ENCODE assay signal across 8 cellular contexts in genomic region chr1:1908506-1908791, GRCh38. TPM values are rescaled to one million over a fixed set of nuclear protein-coding genes. Genes with fewer than 3 reads are reported as not detected.
DNase-seq lines count a peak whose midpoint lies in the region; ATAC-seq and TF ChIP-seq lines count a peak whose summit lies in the region.

No MANE protein-coding gene starts in this region.

- peak overlapping the region; percentile 71 for H3K9ac ChIP-seq in SK-N-SH

- TF ChIP-seq CTCF in AG04450 (IDR thresholded peaks at IDR 0.05; ENCODE audit: low read depth, low read length) (no peak), SK-N-SH (IDR thresholded peaks at IDR 0.05) (no peak), foreskin fibroblast (IDR thresholded peaks at IDR 0.05; ENCODE audit: low read depth, low read length) (no peak), gastrocnemius medialis (IDR thresholded peaks at IDR 0.05 in 4 of 5, conservative IDR thresholded peaks at IDR 0.05 in 1 of 5) (no peak)

- H3K27me3 ChIP-seq in AG04450 (ENCODE audit: control insufficient read depth, insufficient read depth, low read length) = no peaks in the 10 kb centered on the region
- no peaks in the 10 kb centered on the region for H3K27me3 ChIP-seq in SK-N-SH (ENCODE audit: insufficient read depth)
- no peaks in the 10 kb centered on the region for H3K27me3 ChIP-seq in gastrocnemius medialis

- TF ChIP-seq EP300 in SK-N-SH (IDR thresholded peaks at IDR 0.05; ENCODE audit: borderline replicate concordance in 1 of 2, low read depth in 1 of 2, low read length in 1 of 2) = no peak

- H3K4me3 ChIP-seq in AG04450 (ENCODE audit: low read depth, low read length) (peak overlapping the region; percentile 73), SK-N-SH (ENCODE audit: low read depth in 2 of 2, low read length in 1 of 2) (peak overlapping the region; percentile 60 to 64), foreskin fibroblast (ENCODE audit: low read depth in 1 of 2, low read length in 2 of 2) (peak overlapping the region; percentile 65 to 66), gastrocnemius medialis (peak overlapping the region; percentile 57 to 84 (median 71))

- POLR2A ChIA-PET in AG04450 (lab: Yijun Ruan, JAX) = interaction anchor here (0.8 to 1.2 kb wide), 6 partner anchors 17 to 214 kb away, joined by 3 to 8 read pairs (median 4); no protein-coding TSS in a partner anchor
- POLR2A ChIA-PET in SK-N-SH (lab: Yijun Ruan, JAX) = interaction anchor here (0.6 to 1.5 kb wide), 5 partner anchors 17 to 136 kb away, joined by 3 to 12 read pairs (median 3); no protein-coding TSS in a partner anchor

- no peaks in the 10 kb centered on the region for H3K9me2 ChIP-seq in SK-N-SH

- no peak for DNase-seq in AG04450 (ENCODE audit: low read depth, low spot score)
- DNase-seq in SK-N-SH = no peak
- no peak for DNase-seq in foreskin fibroblast
- DNase-seq in gastrocnemius medialis = no peak
- no peak for DNase-seq in NOMO-1 treated with dmso at 0.1 percent for 144 hours (lab: John Stamatoyannopoulos, UW; ENCODE audit: unreplicated experiment)

- in situ Hi-C loops in gastrocnemius medialis (cut with MboI; ENCODE audit: low sequenced_read_pairs in 4 of 4) = loop anchor here in 2 of 4 donors (10.0 kb wide), 2 partner anchors 64 to 144 kb away; no protein-coding TSS in a partner anchor

- intact Hi-C loops in gastrocnemius medialis (cut with DNase I; ENCODE audit: low total_unique reads) = loop anchor here (2.0 kb wide), 1 partner anchor 132 kb away; no protein-coding TSS in a partner anchor

- 7% methylated on average over 3 of the region's 21 CpGs for WGBS in SK-N-SH (ENCODE audit: low lambda C conversion rate)

- peak; percentile 19 for ATAC-seq in GM21786 (IDR thresholded peaks at IDR 0.05; ENCODE audit: unreplicated experiment)
- ATAC-seq in gastrocnemius medialis = peak; percentile 31 to 39
- ATAC-seq in GM18867 (IDR thresholded peaks at IDR 0.05; ENCODE audit: unreplicated experiment) = no peak
- ATAC-seq in HG02981 (IDR thresholded peaks at IDR 0.05; ENCODE audit: unreplicated experiment) = no peak

- no peak for TF ChIP-seq RAD21 in SK-N-SH (IDR thresholded peaks at IDR 0.05; ENCODE audit: low read length)

- H3K4me1 ChIP-seq in SK-N-SH (ENCODE audit: control insufficient read depth in 1 of 2, insufficient read depth in 2 of 2, low read depth in 1 of 2, low read length in 1 of 2) (peaks cover 0 to 20% of the 10 kb centered on the region in 2 experiments; a peak in 2 of 4 replicates), gastrocnemius medialis (peaks cover 8 to 18% of the 10 kb centered on the region in 2 donors)

- TF ChIP-seq POLR2A in gastrocnemius medialis (IDR thresholded peaks at IDR 0.05) = no peak

- peaks cover 6% of the 10 kb centered on the region for H3K79me2 ChIP-seq in SK-N-SH (ENCODE audit: insufficient read depth)

- no peaks in the 10 kb centered on the region for H3K36me3 ChIP-seq in SK-N-SH (replicated peaks in 1 of 2; ENCODE audit: control insufficient read depth in 1 of 2, insufficient read depth in 2 of 2, low read length in 1 of 2)
- no peaks in the 10 kb centered on the region for H3K36me3 ChIP-seq in gastrocnemius medialis

- no peak overlapping the region for H3K27ac ChIP-seq in AG04450 (ENCODE audit: low read depth, low read length)
- H3K27ac ChIP-seq in SK-N-SH (ENCODE audit: low read depth in 2 of 2, low read length in 1 of 2) = peak overlapping the region; percentile 32 to 47; a peak in 2 of 4 replicates
- peak overlapping the region; percentile 89 to 96 (median 92) for H3K27ac ChIP-seq in gastrocnemius medialis

- H3K9me3 ChIP-seq in AG04450 (ENCODE audit: control insufficient read depth, insufficient read depth, low read length) (peaks cover under 1% of the 10 kb centered on the region; the same call in 1 of the 2 replicates), SK-N-SH (no peaks in the 10 kb centered on the region), gastrocnemius medialis (no peaks in the 10 kb centered on the region)

- H3K4me2 ChIP-seq in SK-N-SH = peak overlapping the region; percentile 84

- CTCF ChIA-PET in AG04450 (lab: Charles Lee) (interaction anchor here (0.6 to 2.7 kb wide), 14 partner anchors 9 to 266 kb away, joined by 3 to 13 read pairs (median 4); no protein-coding TSS in a partner anchor), SK-N-SH (lab: Yijun Ruan, JAX) (interaction anchor here (0.6 to 6.2 kb wide), 30 partner anchors 9 to 294 kb away, joined by 3 to 54 read pairs (median 5); partner anchors contain the start of genes GNB1, NADK and TMEM52)

- peak overlapping the region; percentile 63; the same call in 1 of the 2 replicates for H2AFZ ChIP-seq in SK-N-SH (ENCODE audit: low read depth)

- peaks cover 10% of the 10 kb centered on the region for H3F3A ChIP-seq in SK-N-SH (replicated peaks; ENCODE audit: insufficient read depth)

- no peaks in the 10 kb centered on the region for H4K20me1 ChIP-seq in SK-N-SH (ENCODE audit: insufficient read depth)

TF ChIP-seq in SK-N-SH, 30 proteins besides CTCF, POLR2A, EP300 and RAD21:
- no peak for TF ChIP-seq USF1 (IDR thresholded peaks at IDR 0.05; ENCODE audit: borderline replicate concordance, low read depth)

RNA-seq across cellular contexts. Expression of gene CALML6, which starts 6.6 kb away (rescaled TPM):
- polyA plus RNA-seq in AG04450 (2011; rRNA removed) (0.21 TPM in 2 replicates), SK-N-SH (2012; rRNA removed) (0.87 and 1.3 TPM in 2 replicates)
- polyA minus RNA-seq in AG04450 (2011; rRNA and poly(A)+ RNA removed) = 0.30 TPM in 1 of 2 replicates, not detected in the other
- 0.03 TPM in 2 replicates for polyA plus RNA-seq in SK-N-SH (2012; cell fraction: cytosol; rRNA removed)
- 8.0 and 11.4 TPM in 2 replicates for polyA plus RNA-seq in SK-N-SH (2012; cell fraction: nucleus; rRNA removed)
- 1 to 10 TPM in 2 of 4 donors, not detected in 2; 4.8 to 7.0 TPM for total RNA-seq in gastrocnemius medialis

RNA-seq across cellular contexts. Expression of gene TMEM52, which starts 10.6 kb away (rescaled TPM):
- polyA plus RNA-seq in AG04450 (2011; rRNA removed) = 0.30 and 0.53 TPM in 2 replicates
- polyA minus RNA-seq in AG04450 (2011; rRNA and poly(A)+ RNA removed) = 0.23 and 0.48 TPM in 2 replicates
- 3.8 and 4.8 TPM in 2 replicates for polyA plus RNA-seq in SK-N-SH (2012; rRNA removed)
- 1.7 and 2.8 TPM in 2 replicates for polyA plus RNA-seq in SK-N-SH (2012; cell fraction: cytosol; rRNA removed)
- polyA plus RNA-seq in SK-N-SH (2012; cell fraction: nucleus; rRNA removed) = 8.9 and 11.6 TPM in 2 replicates
- 100 to 1,000 TPM in 1 of 4 donors, 10 to 100 TPM in 3; 43.3 to 155 (median 67.2) TPM for total RNA-seq in gastrocnemius medialis

RNA-seq across cellular contexts. Expression of gene GNB1, which starts 17.6 kb away (rescaled TPM):
- polyA plus RNA-seq in AG04450 (2011; rRNA removed) (400 and 437 TPM in 2 replicates), SK-N-SH (2012; rRNA removed) (355 and 364 TPM in 2 replicates)
- polyA minus RNA-seq in AG04450 (2011; rRNA and poly(A)+ RNA removed) = 575 and 720 TPM in 2 replicates
- 284 and 376 TPM in 2 replicates for polyA plus RNA-seq in SK-N-SH (2012; cell fraction: cytosol; rRNA removed)
- 202 and 299 TPM in 2 replicates for polyA plus RNA-seq in SK-N-SH (2012; cell fraction: nucleus; rRNA removed)
- 10 to 100 TPM; 29.9 to 44.1 (median 37.2) TPM for total RNA-seq in gastrocnemius medialis

Comparison
In these comparisons a context has a peak if more than half of its experiments do, and no peak if none do; other contexts are left out.
1. ATAC-seq: peak in GM21786 (single experiment) and gastrocnemius medialis (2 of 2); none in GM18867 (single experiment) and HG02981 (single experiment).
2. Peak in every context shown above with its lines, with median percentiles within 50 percentile points of each other: H3K4me3 ChIP-seq.